ENCODE assay signal across 8 cellular contexts in the genomic region with DNA sequence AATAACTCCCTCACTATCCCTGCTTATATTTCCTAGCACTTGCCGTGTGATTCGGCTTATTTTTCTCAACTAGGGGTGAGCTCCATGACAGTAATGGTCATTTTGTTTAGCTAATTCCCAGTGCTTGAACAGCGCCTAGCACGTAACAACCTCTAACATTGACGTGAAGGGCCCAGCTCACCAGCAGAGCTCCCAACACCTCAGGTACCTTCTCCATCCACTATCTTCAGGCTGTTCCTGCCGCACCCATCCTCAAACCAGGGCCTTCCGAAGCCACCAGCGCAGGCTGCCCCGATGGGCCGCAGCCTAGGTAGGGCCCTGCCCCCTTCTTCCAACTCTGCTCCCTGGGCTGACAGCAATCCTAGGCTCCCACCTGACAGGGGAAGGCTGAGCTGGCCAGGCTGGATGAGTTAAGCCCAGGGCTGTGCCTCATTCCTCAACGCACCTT. TPM values are rescaled to one million over a fixed set of nuclear protein-coding genes. Genes with fewer than 3 reads are reported as not detected.
A peak's percentile ranks its signal among the peaks of the same experiment; 100 is the strongest.
DNase-seq lines count a peak whose midpoint lies in the region; ATAC-seq and TF ChIP-seq lines count a peak whose summit lies in the region.

No MANE protein-coding gene starts in this region.

- TF ChIP-seq POLR2A in adrenal gland (IDR thresholded peaks at IDR 0.05), result no peak

- H3K27ac ChIP-seq in adrenal gland (peak overlapping the region; percentile 32 to 92 (median 75)), skin epidermis (peak overlapping the region in 20 of 21 experiments; percentile 70 to 98 (median 92))

- WGBS in adrenal gland, 4 donors, result 25 to 32% (median 30%) methylated on average over 10 to 11 of the region's 11 CpGs

- ATAC-seq in Right ventricle myocardium superior (ENCODE audit: poor library complexity), result no peak
- ATAC-seq in GM21515 (IDR thresholded peaks at IDR 0.05; ENCODE audit: unreplicated experiment), result no peak

- H3K36me3 ChIP-seq in adrenal gland (replicated peaks in 1 of 2), result peaks cover 0 to 29% of the 10 kb centered on the region in 2 donors

- no peaks in the 10 kb centered on the region for H3K27me3 ChIP-seq in adrenal gland

- intact Hi-C loops in Right ventricle myocardium superior (cut with DNase I), result loop anchor here (10.0 kb wide), 1 partner anchor 444 kb away; a partner anchor contains a TSS
- intact Hi-C loops in cardiac septum (cut with DNase I), result loop anchor here (1.0 kb wide), 1 partner anchor 209 kb away; no protein-coding TSS in a partner anchor
- intact Hi-C loops in adrenal gland (cut with DNase I), result loop anchor here in 1 of 2 donors (10.0 kb wide), 4 partner anchors 104 to 264 kb away; a partner anchor contains a TSS

- TF ChIP-seq CTCF in adrenal gland (IDR thresholded peaks at IDR 0.05), result no peak

- peaks cover 7 to 18% of the 10 kb centered on the region in 2 donors for H3K4me1 ChIP-seq in adrenal gland (replicated peaks in 1 of 2)

- H3K9me3 ChIP-seq in adrenal gland (replicated peaks in 1 of 3), result no peaks in the 10 kb centered on the region

- peak overlapping the region; percentile 58 to 96 (median 66) for H3K4me3 ChIP-seq in adrenal gland
- peak overlapping the region; percentile 99 for H3K4me3 ChIP-seq in iPS-11a (ENCODE audit: low read depth, low read length)
- peak overlapping the region; percentile 66 to 95 (median 84) for H3K4me3 ChIP-seq in skin epidermis

- peak; percentile 37 for DNase-seq in Right ventricle myocardium superior
- DNase-seq in cardiac septum (ENCODE audit: low spot score), result no peak
- peak in 2 of 7 donors; percentile 6 to 29 for DNase-seq in adrenal gland
- no peak for DNase-seq in GM19238 (ENCODE audit: insufficient read length, low spot score)
- DNase-seq in activated effector memory CD4-positive, alpha-beta T cell treated with Interleukin-2 at 50 U/mL for 16 hours, result no peak

RNA-seq across cellular contexts. Expression of a gene that starts 0.8 kb away (rescaled TPM):
- total RNA-seq in Right ventricle myocardium superior (707 TPM), cardiac septum (614 TPM), adrenal gland (1,000 to 10,000 TPM; 1,210 to 2,501 (median 1,342) TPM)
- 1,000 to 10,000 TPM; 2,161 to 2,863 (median 2,568) TPM for polyA plus RNA-seq in adrenal gland
